Comparison of ENCODE assay signal across 27 cellular contexts in the genomic region with DNA sequence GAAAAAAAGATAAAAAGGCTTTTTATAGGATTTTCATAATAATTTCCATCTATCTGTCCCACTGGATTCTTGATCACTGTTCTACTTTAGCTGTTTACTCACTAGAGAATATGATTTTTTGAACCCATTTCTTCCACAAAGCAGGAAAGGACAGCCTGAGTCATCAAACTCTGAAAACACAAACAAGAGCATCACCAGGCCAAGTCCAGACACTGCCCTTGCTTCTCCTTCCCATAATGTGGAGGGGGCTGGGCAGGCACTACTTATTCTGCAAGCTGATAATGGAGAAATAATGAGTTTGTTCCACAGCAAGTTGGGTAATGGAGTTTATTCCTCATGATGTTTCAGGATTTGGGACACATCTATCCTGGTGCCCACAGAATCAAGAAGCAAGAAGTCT. TPM values are rescaled to one million over a fixed set of nuclear protein-coding genes. Genes with fewer than 3 reads are reported as not detected.
DNase-seq lines count a peak whose midpoint lies in the region; ATAC-seq, FAIRE-seq and TF ChIP-seq lines count a peak whose summit lies in the region.
"Had no signal": no experiment of that assay in that cellular context is flagged by ENCODE, and none has a peak within 500 bp of the region (broad histone marks: within the 10 kb centered on the region; RNA-seq: fewer than 3 reads in every experiment).

No MANE protein-coding gene starts in this region.

- H3K27ac ChIP-seq in right lobe of liver (no peak overlapping the region), HepG2 (ENCODE audit: extremely low read length, insufficient read depth, low read length) (no peak overlapping the region), brain microvascular endothelial cell (no peak overlapping the region)
- H3K27ac ChIP-seq: body of pancreas, C4-2B, colonic mucosa, esophagus squamous epithelium, PC-9, skin epidermis had no signal

- H3K36me3 Mint-ChIP-seq in T-helper 17 cell (ENCODE audit: low read depth): peaks cover 5% of the 10 kb centered on the region

- H3K4me3 ChIP-seq in right lobe of liver (no peak overlapping the region), HepG2 (replicated peaks in 1 of 3; ENCODE audit: insufficient read depth in 1 of 3, low read depth in 2 of 3, low read length in 3 of 3) (no peak overlapping the region), brain microvascular endothelial cell (ENCODE audit: low read depth, low read length) (no peak overlapping the region), foreskin fibroblast (ENCODE audit: low read depth in 1 of 2, low read length in 2 of 2) (no peak overlapping the region)
- H3K4me3 ChIP-seq: body of pancreas, colonic mucosa, esophagus squamous epithelium, K562, PC-9, skin epidermis had no signal

- no peak overlapping the region for H3K4me3 Mint-ChIP-seq in T-helper 17 cell
- H3K4me3 Mint-ChIP-seq: activated CD4-positive, alpha-beta memory T cell treated with anti-CD3 and anti-CD28 coated beads, Interleukin-2, amount 10 ng/mL, durations not matched to agents 7 days and 5 days; memory B cell had no signal

- POLR2A ChIA-PET in HepG2 (lab: Yijun Ruan, JAX): no interaction called here

- H3K27me3 ChIP-seq in right lobe of liver (no peaks in the 10 kb centered on the region), HepG2 (ENCODE audit: control insufficient read depth in 1 of 2, insufficient read depth in 2 of 2, low read length in 2 of 2) (no peaks in the 10 kb centered on the region), brain microvascular endothelial cell (replicated peaks) (no peaks in the 10 kb centered on the region)
- H3K27me3 ChIP-seq: body of pancreas, colonic mucosa, esophagus squamous epithelium had no signal

- H3K36me3 ChIP-seq in right lobe of liver: no peaks in the 10 kb centered on the region
- H3K36me3 ChIP-seq in HepG2 (replicated peaks in 1 of 2; ENCODE audit: control insufficient read depth in 1 of 2, insufficient read depth in 2 of 2, low read length in 2 of 2): no peaks in the 10 kb centered on the region
- no peaks in the 10 kb centered on the region for H3K36me3 ChIP-seq in brain microvascular endothelial cell (replicated peaks)
- H3K36me3 ChIP-seq: colonic mucosa had no signal

- H3K27me3 Mint-ChIP-seq in T-helper 17 cell: no peaks in the 10 kb centered on the region
- H3K27me3 Mint-ChIP-seq: activated CD4-positive, alpha-beta memory T cell treated with anti-CD3 and anti-CD28 coated beads, Interleukin-2, amount 10 ng/mL, durations not matched to agents 7 days and 5 days; memory B cell had no signal

- H3K4me2 ChIP-seq in HepG2 (ENCODE audit: low read depth, low read length): no peak overlapping the region
- H3K4me2 ChIP-seq: PC-9 had no signal

- H3K79me2 ChIP-seq in HepG2 (ENCODE audit: insufficient read depth, low read length): no peaks in the 10 kb centered on the region

- TF ChIP-seq POLR2A in right lobe of liver (IDR thresholded peaks at IDR 0.05) (no peak), HepG2 (IDR thresholded peaks at IDR 0.05; ENCODE audit: insufficient read depth in 1 of 2, low read depth in 2 of 2, low read length in 2 of 2) (no peak)

- FAIRE-seq in HepG2 (lab: Jason Lieb, UNC): no peak
- FAIRE-seq: K562 had no signal

- H3K4me1 ChIP-seq in right lobe of liver (no peaks in the 10 kb centered on the region), HepG2 (ENCODE audit: insufficient read depth, low read length) (peaks cover 6% of the 10 kb centered on the region; the same call in 1 of the 2 replicates)
- H3K4me1 ChIP-seq: colonic mucosa, esophagus squamous epithelium had no signal

- DNase-seq in right lobe of liver: no peak
- DNase-seq in HepG2 (ENCODE audit: low spot score): no peak
- DNase-seq in brain microvascular endothelial cell: peak; percentile 39
- peak; percentile 66 to 79 for DNase-seq in foreskin fibroblast
- DNase-seq in T-helper 17 cell: no peak
- no peak for DNase-seq in 8988T
- DNase-seq: ACHN; activated CD4-positive, alpha-beta memory T cell treated with anti-CD3 and anti-CD28 coated beads, Interleukin-2, amount 10 ng/mL, durations not matched to agents 7 days and 5 days; activated effector memory CD4-positive, alpha-beta T cell treated with anti-CD3 and anti-CD28 coated beads, Interleukin-2, amount 50 U/mL, for 16 hours; body of pancreas; Calu3; colonic mucosa; esophagus squamous epithelium; kidney glomerular epithelial cell; NCI-H1436 treated with DMSO at 0.1 percent for 48 hours; NCI-H524; NK-92 treated with Interleukin-12 subunit alpha and Interleukin-12 subunit beta, amount 100 ng/mL, for 24 hours; PC-9; SHP77; substantia nigra had no signal

- TF ChIP-seq CTCF in right lobe of liver (IDR thresholded peaks at IDR 0.05): no peak
- TF ChIP-seq CTCF in HepG2 (CRISPR knock-in tag; IDR thresholded peaks at IDR 0.05): no peak
- no peak for TF ChIP-seq CTCF in brain microvascular endothelial cell (IDR thresholded peaks at IDR 0.05; ENCODE audit: low read depth, low read length, missing control alignments)
- no peak for TF ChIP-seq CTCF in foreskin fibroblast (IDR thresholded peaks at IDR 0.05; ENCODE audit: low read depth, low read length)

- no peak overlapping the region for H3K9ac ChIP-seq in HepG2 (ENCODE audit: insufficient read depth, low read depth, low read length)

- TF ChIP-seq EP300 in HepG2 (IDR thresholded peaks at IDR 0.05; ENCODE audit: low read depth in 2 of 2, low read length in 2 of 2) (no peak), HepG2 (CRISPR knock-in tag; IDR thresholded peaks at IDR 0.05; ENCODE audit: borderline replicate concordance) (no peak)

- no peak overlapping the region for H2AFZ ChIP-seq in HepG2 (ENCODE audit: low read length)
- H2AFZ ChIP-seq: PC-9 had no signal

- peaks cover 17% of the 10 kb centered on the region for H3K4me1 Mint-ChIP-seq in T-helper 17 cell

- H3K9me3 ChIP-seq in right lobe of liver (peaks cover 0 to 6% (median 0%) of the 10 kb centered on the region in 4 donors), HepG2 (ENCODE audit: low read length) (no peaks in the 10 kb centered on the region), T-helper 17 cell (ENCODE audit: control insufficient read depth, low read length, poor library complexity, severe bottlenecking) (no peaks in the 10 kb centered on the region)
- H3K9me3 ChIP-seq: body of pancreas, colonic mucosa had no signal

- H3K27ac Mint-ChIP-seq in T-helper 17 cell: no peak overlapping the region
- H3K27ac Mint-ChIP-seq: activated CD4-positive, alpha-beta memory T cell treated with anti-CD3 and anti-CD28 coated beads, Interleukin-2, amount 10 ng/mL, durations not matched to agents 7 days and 5 days; memory B cell had no signal

- no peak for TF ChIP-seq RAD21 in HepG2 (CRISPR knock-in tag; IDR thresholded peaks at IDR 0.05)

- in situ Hi-C loops in HepG2 (cut with HindIII; ENCODE audit: extremely low pct_ligation_motif_present, low pct_unique_long_range_greater_than_20kb): no loop called here
- in situ Hi-C loops in brain microvascular endothelial cell (cut with HindIII; ENCODE audit: low pct_ligation_motif_present, low sequenced_read_pairs): no loop called here

- no peaks in the 10 kb centered on the region for H4K20me1 ChIP-seq in HepG2 (ENCODE audit: insufficient read depth, low read length)

- CTCF ChIA-PET in HepG2 (lab: Yijun Ruan, JAX; ENCODE audit: low intra/inter-chr PET ratio, low total read pairs): no interaction called here

- intact Hi-C loops in right lobe of liver (cut with DNase I) (no loop called here), HepG2 (cut with micrococcal nuclease; ENCODE audit: unreplicated experiment) (no loop called here)

- no TSS peak for BruUV-seq in HepG2 (replicated peaks; lab: Mats Ljungman, UMichigan)

- ATAC-seq in right lobe of liver: peak; percentile 33 to 77 (median 61)
- no peak for ATAC-seq in HepG2
- ATAC-seq in HG03469 (IDR thresholded peaks at IDR 0.05; ENCODE audit: unreplicated experiment): no peak
- no peak for ATAC-seq in T-helper 17 cell
- ATAC-seq in GM18909 (IDR thresholded peaks at IDR 0.05; ENCODE audit: poor library complexity, unreplicated experiment): no peak
- ATAC-seq: activated CD4-positive, CD25-positive, alpha-beta regulatory T cell treated with anti-CD3 and anti-CD28 coated beads, Interleukin-2, amount 50 U/mL, for 24 hours; body of pancreas; K562 had no signal

RNA-seq across cellular contexts. Expression of gene KCNIP2, which starts 13.0 kb away (rescaled TPM):
- total RNA-seq in right lobe of liver: 1 to 10 TPM in 5 of 6 experiments, under 1 TPM in 1; 0.53 to 1.9 (median 1.1) TPM
- total RNA-seq in HepG2 (2016; rRNA removed; fragmentation: Illumina TruSeq; extraction: Trizol): 0.42 TPM in 1 of 2 replicates, not detected in the other
- total RNA-seq in HepG2 (2016; cell fraction: cytosol; rRNA removed; fragmentation: Illumina TruSeq; extraction: Trizol; ENCODE audit: low read depth): not detected in 2 replicates
- 0.13 and 0.52 TPM in 2 replicates for total RNA-seq in HepG2 (2016; cell fraction: insoluble cytoplasmic fraction; rRNA removed; fragmentation: Illumina TruSeq; extraction: Trizol)
- not detected in 2 replicates for total RNA-seq in HepG2 (2016; cell fraction: membrane; rRNA removed; fragmentation: Illumina TruSeq; extraction: Trizol)
- total RNA-seq in HepG2 (2016; cell fraction: nucleus; rRNA removed; fragmentation: Illumina TruSeq; extraction: Trizol): 1.1 and 1.7 TPM in 2 replicates
- polyA plus RNA-seq in HepG2 (2011; rRNA removed): 0.70 and 0.88 TPM in 2 replicates
- 0.13 TPM in 1 of 2 replicates, not detected in the other for polyA plus RNA-seq in HepG2 (2011; cell fraction: cytosol; rRNA removed)
- 3.4 and 3.8 TPM in 2 replicates for polyA plus RNA-seq in HepG2 (2011; cell fraction: nucleus; rRNA removed)
- 1.0 and 1.6 TPM in 2 replicates for polyA plus RNA-seq in HepG2 (2012)
- not detected in 2 replicates for polyA plus RNA-seq in HepG2 (2016; cell fraction: cytosol; fragmentation: Illumina TruSeq; extraction: Trizol; ENCODE audit: low read depth)
- polyA plus RNA-seq in HepG2 (2016; cell fraction: insoluble cytoplasmic fraction; fragmentation: Illumina TruSeq; extraction: Trizol; ENCODE audit: low read depth): not detected in 2 replicates
- not detected in 2 replicates for polyA plus RNA-seq in HepG2 (2016; cell fraction: membrane; fragmentation: Illumina TruSeq; extraction: Trizol; ENCODE audit: low read depth)
- 2.7 and 2.9 TPM in 2 replicates for polyA plus RNA-seq in HepG2 (2016; cell fraction: nucleus; fragmentation: Illumina TruSeq; extraction: Trizol; ENCODE audit: insufficient read depth, low read depth)
- polyA minus RNA-seq in HepG2 (2011; rRNA and poly(A)+ RNA removed; ENCODE audit: low replicate concordance): 1.2 and 2.3 TPM in 2 replicates
- not detected in 2 replicates for polyA minus RNA-seq in HepG2 (2011; cell fraction: cytosol; rRNA and poly(A)+ RNA removed)
- 4.1 and 7.7 TPM in 2 replicates for polyA minus RNA-seq in HepG2 (2011; cell fraction: nucleus; rRNA and poly(A)+ RNA removed)
- total RNA-seq in T-helper 17 cell: 1 to 10 TPM; 2.9 to 4.1 TPM

RNA-seq across cellular contexts. Expression of gene OGA, which starts 38.4 kb away (rescaled TPM):
- total RNA-seq in right lobe of liver (10 to 100 TPM; 34.7 to 52.2 (median 36.7) TPM), HepG2 (2016; rRNA removed; fragmentation: Illumina TruSeq; extraction: Trizol) (33.2 and 36.5 TPM in 2 replicates), T-helper 17 cell (100 to 1,000 TPM; 411 to 421 TPM)
- total RNA-seq in HepG2 (2016; cell fraction: cytosol; rRNA removed; fragmentation: Illumina TruSeq; extraction: Trizol; ENCODE audit: low read depth): 23.2 and 27.7 TPM in 2 replicates
- total RNA-seq in HepG2 (2016; cell fraction: insoluble cytoplasmic fraction; rRNA removed; fragmentation: Illumina TruSeq; extraction: Trizol): 30.6 and 34.0 TPM in 2 replicates
- total RNA-seq in HepG2 (2016; cell fraction: membrane; rRNA removed; fragmentation: Illumina TruSeq; extraction: Trizol): 23.7 and 29.9 TPM in 2 replicates
- 50.1 and 59.4 TPM in 2 replicates for total RNA-seq in HepG2 (2016; cell fraction: nucleus; rRNA removed; fragmentation: Illumina TruSeq; extraction: Trizol)
- polyA plus RNA-seq in HepG2 (2011; rRNA removed): 35.5 and 39.8 TPM in 2 replicates
- 7.7 and 10.8 TPM in 2 replicates for polyA plus RNA-seq in HepG2 (2011; cell fraction: cytosol; rRNA removed)
- 66.7 and 69.3 TPM in 2 replicates for polyA plus RNA-seq in HepG2 (2011; cell fraction: nucleus; rRNA removed)
- 35.2 and 48.0 TPM in 2 replicates for polyA plus RNA-seq in HepG2 (2012)
- 1.0 and 1.1 TPM in 2 replicates for polyA plus RNA-seq in HepG2 (2016; cell fraction: cytosol; fragmentation: Illumina TruSeq; extraction: Trizol; ENCODE audit: low read depth)
- 24.3 and 27.7 TPM in 2 replicates for polyA plus RNA-seq in HepG2 (2016; cell fraction: insoluble cytoplasmic fraction; fragmentation: Illumina TruSeq; extraction: Trizol; ENCODE audit: low read depth)
- 2.9 and 3.6 TPM in 2 replicates for polyA plus RNA-seq in HepG2 (2016; cell fraction: membrane; fragmentation: Illumina TruSeq; extraction: Trizol; ENCODE audit: low read depth)
- 105 and 122 TPM in 2 replicates for polyA plus RNA-seq in HepG2 (2016; cell fraction: nucleus; fragmentation: Illumina TruSeq; extraction: Trizol; ENCODE audit: insufficient read depth, low read depth)
- polyA minus RNA-seq in HepG2 (2011; rRNA and poly(A)+ RNA removed; ENCODE audit: low replicate concordance): 18.7 and 34.4 TPM in 2 replicates
- 18.9 and 20.4 TPM in 2 replicates for polyA minus RNA-seq in HepG2 (2011; cell fraction: cytosol; rRNA and poly(A)+ RNA removed)
- 91.7 and 107 TPM in 2 replicates for polyA minus RNA-seq in HepG2 (2011; cell fraction: nucleus; rRNA and poly(A)+ RNA removed)

Comparison
In these comparisons a context has a peak if more than half of its experiments do, and no peak if none do; other contexts are left out.
1. ATAC-seq: peak in right lobe of liver (4 of 4); none in HepG2 (single experiment), HG03469 (single experiment), T-helper 17 cell (single experiment) and GM18909 (single experiment).
2. DNase-seq: peak in brain microvascular endothelial cell (single experiment) and foreskin fibroblast (2 of 2); none in right lobe of liver (0 of 3), HepG2 (single experiment), T-helper 17 cell (0 of 3) and 8988T (single experiment).
3. RNA of gene OGA, which starts 38.4 kb away (total RNA-seq): 411 to 421 TPM in T-helper 17 cell; 34.7 to 52.2 TPM in right lobe of liver and 23.2 to 59.4 TPM in HepG2; every median in the first group is over 4 times any median in the second.